In the genomic region with DNA sequence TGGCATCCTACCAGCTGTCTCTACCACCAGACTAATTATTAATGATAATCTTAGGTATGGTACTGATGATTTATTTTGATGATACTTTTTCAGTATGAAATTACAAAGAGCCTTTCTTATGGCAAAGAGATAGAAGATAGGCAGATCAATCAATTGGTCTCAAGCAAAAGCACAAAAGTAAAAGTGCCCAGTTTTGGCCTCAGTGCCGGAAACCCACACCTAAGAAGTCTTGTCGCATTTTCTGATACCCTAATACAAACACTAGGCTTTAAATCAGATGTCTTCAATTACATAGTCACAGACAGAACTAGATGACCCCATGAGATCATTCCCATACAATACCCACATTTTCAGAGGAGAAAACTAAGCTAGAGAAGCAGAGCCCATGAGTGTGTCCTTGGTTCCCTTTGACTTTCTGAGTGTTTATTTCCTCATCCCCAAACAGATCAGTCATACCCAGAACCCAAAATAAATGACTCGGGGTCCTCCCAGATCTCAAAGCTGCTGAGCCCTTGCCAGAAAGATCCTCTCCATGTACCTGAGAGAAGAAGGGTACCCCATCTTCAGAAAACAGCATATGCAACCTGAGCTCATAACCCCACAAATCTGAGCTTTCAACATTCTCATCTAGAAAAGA, we compare ENCODE assay signal across 10 cellular contexts. TPM values are rescaled to one million over a fixed set of nuclear protein-coding genes. Genes with fewer than 3 reads are reported as not detected.
DNase-seq lines count a peak whose midpoint lies in the region; ATAC-seq, FAIRE-seq and TF ChIP-seq lines count a peak whose summit lies in the region.
"Had no signal": no experiment of that assay in that cellular context is flagged by ENCODE, and none has a peak within 500 bp of the region (broad histone marks: within the 10 kb centered on the region; RNA-seq: fewer than 3 reads in every experiment).

No MANE protein-coding gene starts in this region.

- H3K9me3 Mint-ChIP-seq in CD8-positive, alpha-beta T cell, result no peaks in the 10 kb centered on the region
- H3K9me3 Mint-ChIP-seq in GM23338, result no peaks in the 10 kb centered on the region

- H3F3A ChIP-seq in GM23338 (replicated peaks; ENCODE audit: low read depth), result no peaks in the 10 kb centered on the region

- no peak for DNase-seq in CD8-positive, alpha-beta T cell
- no peak for DNase-seq in GM23338 (ENCODE audit: low spot score)
- no peak for DNase-seq in caudate nucleus (lab: John Stamatoyannopoulos, UW)
- DNase-seq in psoas muscle, result no peak
- DNase-seq in NCI-H187 treated with DMSO at 0.1 percent for 48 hours (lab: John Stamatoyannopoulos, UW), result no peak
- DNase-seq in frontal cortex (ENCODE audit: low spot score in 2 of 2), result no peak
- no peak for DNase-seq in DMS79 (lab: John Stamatoyannopoulos, UW)
- DNase-seq: hypothalamus, T1000 had no signal

- no peak for FAIRE-seq in frontal cortex (lab: Jason Lieb, UNC)

- no peaks in the 10 kb centered on the region for H3K27me3 Mint-ChIP-seq in CD8-positive, alpha-beta T cell (ENCODE audit: low read depth)
- H3K27me3 Mint-ChIP-seq in GM23338 (ENCODE audit: insufficient read depth, low read depth, poor library complexity), result peaks cover 10% of the 10 kb centered on the region

- H3K36me3 ChIP-seq in CD8-positive, alpha-beta T cell (ENCODE audit: insufficient read depth, low read length), result peaks cover 28% of the 10 kb centered on the region
- H3K36me3 ChIP-seq in GM23338 (ENCODE audit: insufficient read depth) (no peaks in the 10 kb centered on the region), psoas muscle (ENCODE audit: insufficient read depth in 1 of 2, low read depth in 1 of 2) (peaks cover 0 to 17% of the 10 kb centered on the region in 2 donors)

- H3K4me3 Mint-ChIP-seq in CD8-positive, alpha-beta T cell, result peak overlapping the region; percentile 94
- H3K4me3 Mint-ChIP-seq in GM23338, result no peak overlapping the region

- H3K4me2 ChIP-seq in GM23338, result peak overlapping the region; percentile 36

- H3K9me3 ChIP-seq in CD8-positive, alpha-beta T cell (ENCODE audit: low read length), result no peaks in the 10 kb centered on the region
- no peaks in the 10 kb centered on the region for H3K9me3 ChIP-seq in psoas muscle
- H3K9me3 ChIP-seq: suprapubic skin had no signal

- TF ChIP-seq CTCF in CD8-positive, alpha-beta T cell (IDR thresholded peaks at IDR 0.05), result no peak
- TF ChIP-seq CTCF in GM23338 (conservative IDR thresholded peaks at IDR 0.05; ENCODE audit: low read depth in 2 of 2) (no peak), psoas muscle (IDR thresholded peaks at IDR 0.05) (no peak)

- 0 out of 2 replicates have a peak, but pooled peaks cover 4% of the 10 kb centered on the region for H4K20me1 ChIP-seq in GM23338 (replicated peaks; ENCODE audit: insufficient read depth)

- WGBS in psoas muscle, 3 donors, result 63 to 68% (median 67%) methylated on average over 3 of the region's 3 CpGs

- H3K36me3 Mint-ChIP-seq in CD8-positive, alpha-beta T cell, result peaks cover 93% of the 10 kb centered on the region
- H3K36me3 Mint-ChIP-seq in GM23338 (ENCODE audit: low read depth), result no peaks in the 10 kb centered on the region

- CTCF ChIA-PET in CD8-positive, alpha-beta T cell (lab: Charles Lee), result interaction anchor here (0.9 to 1.8 kb wide), 11 partner anchors 9 to 97 kb away, joined by 3 to 14 read pairs (median 4); no protein-coding TSS in a partner anchor

- H2AFZ ChIP-seq in GM23338, result no peak overlapping the region

- peak overlapping the region; percentile 34 for H3K4me3 ChIP-seq in CD8-positive, alpha-beta T cell (ENCODE audit: low read depth, low read length)
- H3K4me3 ChIP-seq in GM23338 (no peak overlapping the region), psoas muscle (peak overlapping the region; percentile 41)
- H3K4me3 ChIP-seq: suprapubic skin had no signal

- no peaks in the 10 kb centered on the region for H3K9me2 ChIP-seq in GM23338 (ENCODE audit: insufficient read depth)

- peaks cover 54% of the 10 kb centered on the region for H3K4me1 ChIP-seq in CD8-positive, alpha-beta T cell (ENCODE audit: insufficient read depth, low read length)
- H3K4me1 ChIP-seq in GM23338 (ENCODE audit: insufficient read depth), result peaks cover 41% of the 10 kb centered on the region
- H3K4me1 ChIP-seq in psoas muscle, result peaks cover 32% of the 10 kb centered on the region

- peaks cover 77% of the 10 kb centered on the region for H3K4me1 Mint-ChIP-seq in CD8-positive, alpha-beta T cell (ENCODE audit: low read depth)
- H3K4me1 Mint-ChIP-seq in GM23338, result peaks cover 41% of the 10 kb centered on the region

- H3K27ac Mint-ChIP-seq in CD8-positive, alpha-beta T cell, result peak overlapping the region; percentile 94
- peak overlapping the region; percentile 15; the same call in 1 of the 2 replicates for H3K27ac Mint-ChIP-seq in GM23338

- H3K27me3 ChIP-seq in CD8-positive, alpha-beta T cell (ENCODE audit: insufficient read depth, low read length), result no peaks in the 10 kb centered on the region
- peaks cover 31% of the 10 kb centered on the region for H3K27me3 ChIP-seq in GM23338 (ENCODE audit: insufficient read depth)
- no peaks in the 10 kb centered on the region for H3K27me3 ChIP-seq in psoas muscle (ENCODE audit: insufficient read depth in 3 of 3, low read length in 2 of 3)
- H3K27me3 ChIP-seq: suprapubic skin had no signal

- H3K79me2 ChIP-seq in GM23338 (replicated peaks; ENCODE audit: insufficient read depth), result no peaks in the 10 kb centered on the region

- intact Hi-C loops in CD8-positive, alpha-beta T cell (cut with DNase I, micrococcal nuclease), result loop anchor here (5.0 to 10.0 kb wide), 4 partner anchors 96 to 1353 kb away; a partner anchor contains a TSS
- intact Hi-C loops in psoas muscle (cut with DNase I), result no loop called here

- POLR2A ChIA-PET in CD8-positive, alpha-beta T cell (lab: Charles Lee), result interaction anchor here (0.6 to 2.7 kb wide), 14 partner anchors 8 to 893 kb away, joined by 3 to 13 read pairs (median 4); a partner anchor contains a TSS

- no peak for ATAC-seq in CD8-positive, alpha-beta T cell
- no peak for ATAC-seq in GM23338
- no peak for ATAC-seq in psoas muscle

- peak overlapping the region; percentile 98 for H3K27ac ChIP-seq in CD8-positive, alpha-beta T cell (ENCODE audit: low read depth, low read length)
- H3K27ac ChIP-seq in GM23338 (ENCODE audit: low read depth), result no peak overlapping the region
- peak overlapping the region; percentile 55 for H3K27ac ChIP-seq in caudate nucleus (ENCODE audit: low read depth, low read length)
- no peak overlapping the region for H3K27ac ChIP-seq in psoas muscle
- H3K27ac ChIP-seq: suprapubic skin had no signal

TF ChIP-seq in GM23338, 12 proteins besides CTCF, POLR2A, EP300 and RAD21 (continues in another document):
- TF ChIP-seq NANOG (IDR thresholded peaks at IDR 0.05; ENCODE audit: borderline replicate concordance) (no peak), STAT1 (IDR thresholded peaks at IDR 0.05; ENCODE audit: unreplicated experiment) (no peak), JUNB (IDR thresholded peaks at IDR 0.05; ENCODE audit: unreplicated experiment) (no peak)

RNA-seq across cellular contexts. Expression of a gene that starts 7.7 kb away (rescaled TPM):
- total RNA-seq in CD8-positive, alpha-beta T cell, result 100 to 1,000 TPM; 504 to 516 TPM
- 4.7 and 5.2 TPM in 2 replicates for total RNA-seq in GM23338 (2014; rRNA removed; shearing (Covaris generic))
- polyA plus RNA-seq in GM23338 (2016; fragmentation: Nextera tagmentation; extraction: Ambion mirVana) (0.31 and 0.37 TPM in 2 replicates), psoas muscle (1 to 10 TPM; 3.9 to 8.9 (median 8.4) TPM)
- total RNA-seq in psoas muscle (10 to 100 TPM in 3 of 4 donors, 1 to 10 TPM in 1; 7.7 to 14.1 (median 12.3) TPM), frontal cortex (3.3 TPM)

Comparison
In these comparisons a context has a peak if more than half of its experiments do, and no peak if none do; other contexts are left out.
1. H3K27ac ChIP-seq: peak in CD8-positive, alpha-beta T cell (single experiment) and caudate nucleus (single experiment); none in GM23338 (single experiment) and psoas muscle (single experiment).
2. RNA of a gene that starts 7.7 kb away (total RNA-seq): 504 to 516 TPM in CD8-positive, alpha-beta T cell; 7.7 to 14.1 TPM in psoas muscle, 4.7 to 5.2 TPM in GM23338 and 3.3 TPM in frontal cortex (single experiment); every median in the first group is over 10 times any median in the second.
3. intact Hi-C loops: an anchor here in CD8-positive, alpha-beta T cell (5.0 to 10.0 kb wide); none called in psoas muscle.